ENCODE assay signal across 13 cellular contexts in the genomic region with DNA sequence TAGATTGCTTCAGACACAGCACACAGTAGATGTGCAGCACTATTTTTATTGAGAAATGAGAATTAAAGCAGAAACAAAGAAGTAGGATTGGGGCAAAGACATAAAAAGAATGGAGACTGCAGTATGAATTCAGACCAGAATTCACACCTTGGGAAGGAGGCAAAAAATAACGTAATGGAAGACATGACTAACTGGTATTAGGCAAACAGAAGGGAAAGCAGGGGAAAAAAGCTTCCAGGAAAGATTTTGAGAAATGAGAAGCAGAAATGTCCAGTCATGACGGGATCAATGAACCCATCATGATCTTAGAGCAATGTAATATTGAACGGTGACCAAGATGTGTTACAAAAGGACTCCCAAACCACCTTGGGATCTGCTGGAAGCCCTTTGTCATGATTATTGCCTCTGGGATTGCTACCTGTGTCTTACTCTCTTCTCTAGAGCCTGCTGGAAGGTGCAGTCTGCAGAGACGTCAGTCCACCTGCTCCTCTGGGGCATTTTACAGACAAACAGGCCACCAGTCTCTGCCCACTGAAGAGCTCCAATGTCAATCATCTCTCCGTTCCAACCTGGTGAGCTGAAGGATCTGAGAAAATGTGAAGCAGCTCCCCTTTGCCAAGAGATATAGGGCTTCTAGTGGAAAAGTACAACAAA. TPM values are rescaled to one million over a fixed set of nuclear protein-coding genes. Genes with fewer than 3 reads are reported as not detected.
DNase-seq lines count a peak whose midpoint lies in the region; ATAC-seq and TF ChIP-seq lines count a peak whose summit lies in the region.
"Had no signal": no experiment of that assay in that cellular context is flagged by ENCODE, and none has a peak within 500 bp of the region (broad histone marks: within the 10 kb centered on the region; RNA-seq: fewer than 3 reads in every experiment).

No MANE protein-coding gene starts in this region.

- TF ChIP-seq EP300 in suprapubic skin (IDR thresholded peaks at IDR 0.05) = no peak

- TF ChIP-seq CTCF in left ventricle myocardium inferior (IDR thresholded peaks at IDR 0.05; ENCODE audit: borderline replicate concordance) (no peak), endodermal cell (conservative IDR thresholded peaks at IDR 0.05) (no peak), neural progenitor cell (IDR thresholded peaks at IDR 0.05) (no peak), suprapubic skin (IDR thresholded peaks at IDR 0.05) (no peak)

- H3K4me3 ChIP-seq in left ventricle myocardium inferior (no peak overlapping the region), endodermal cell (ENCODE audit: low read length) (no peak overlapping the region), neural progenitor cell (no peak overlapping the region), suprapubic skin (no peak overlapping the region)
- H3K4me3 ChIP-seq: SJSA1 had no signal

- no peaks in the 10 kb centered on the region for H3K27me3 Mint-ChIP-seq in endodermal cell (ENCODE audit: insufficient read depth)
- peaks cover 2% of the 10 kb centered on the region for H3K27me3 Mint-ChIP-seq in neural progenitor cell (ENCODE audit: insufficient read depth, low read depth)

- H3K36me3 ChIP-seq in left ventricle myocardium inferior = peaks cover 5% of the 10 kb centered on the region
- peaks cover 3% of the 10 kb centered on the region for H3K36me3 ChIP-seq in endodermal cell (ENCODE audit: control insufficient read depth, insufficient read depth, low read length)
- H3K36me3 ChIP-seq in neural progenitor cell = no peaks in the 10 kb centered on the region
- no peaks in the 10 kb centered on the region for H3K36me3 ChIP-seq in suprapubic skin
- H3K36me3 ChIP-seq: SJSA1 had no signal

- H3K4me3 Mint-ChIP-seq in endodermal cell (no peak overlapping the region), neural progenitor cell (no peak overlapping the region)

- peaks cover 31% of the 10 kb centered on the region for H3K4me1 Mint-ChIP-seq in endodermal cell
- peaks cover 25% of the 10 kb centered on the region for H3K4me1 Mint-ChIP-seq in neural progenitor cell

- H3K9me3 ChIP-seq in left ventricle myocardium inferior (replicated peaks) (no peaks in the 10 kb centered on the region), endodermal cell (ENCODE audit: control insufficient read depth, low read length) (no peaks in the 10 kb centered on the region), neural progenitor cell (ENCODE audit: low read depth) (no peaks in the 10 kb centered on the region), suprapubic skin (no peaks in the 10 kb centered on the region)
- H3K9me3 ChIP-seq: SJSA1 had no signal

- peaks cover 98% of the 10 kb centered on the region for H3K79me2 ChIP-seq in neural progenitor cell (ENCODE audit: low read depth)

- H3K4me2 ChIP-seq in neural progenitor cell = no peak overlapping the region

- no peak for TF ChIP-seq POLR2A in suprapubic skin (IDR thresholded peaks at IDR 0.05)

- H3K9ac ChIP-seq in endodermal cell (ENCODE audit: extremely low read depth, low read length, poor library complexity, severe bottlenecking) (no peak overlapping the region), neural progenitor cell (no peak overlapping the region)

- WGBS in endodermal cell (ENCODE audit: insufficient coverage in 1 of 2, insufficient read length in 1 of 2), 2 experiments = 86 to 93% methylated on average over 4 to 5 of the region's 5 CpGs
- WGBS in suprapubic skin = 82% methylated on average over 5 of the region's 5 CpGs

- no peak for ATAC-seq in Right ventricle myocardium inferior

- peak overlapping the region; percentile 83 for H3K27ac Mint-ChIP-seq in endodermal cell
- no peak overlapping the region for H3K27ac Mint-ChIP-seq in neural progenitor cell

- H2AFZ ChIP-seq in neural progenitor cell (replicated peaks) = no peak overlapping the region

- H3K9me3 Mint-ChIP-seq in endodermal cell (no peaks in the 10 kb centered on the region), neural progenitor cell (no peaks in the 10 kb centered on the region)

- H3K36me3 Mint-ChIP-seq in endodermal cell (ENCODE audit: low read depth) (peaks cover 12% of the 10 kb centered on the region), neural progenitor cell (peaks cover 2% of the 10 kb centered on the region)

- intact Hi-C loops in left ventricle myocardium inferior (cut with micrococcal nuclease) (no loop called here), Right ventricle myocardium inferior (cut with DNase I) (no loop called here)

- peak overlapping the region; percentile 63 for H3K27ac ChIP-seq in left ventricle myocardium inferior (replicated peaks)
- no peak overlapping the region for H3K27ac ChIP-seq in endodermal cell (ENCODE audit: low read depth, low read length)
- H3K27ac ChIP-seq in neural progenitor cell = peak overlapping the region; percentile 34
- H3K27ac ChIP-seq in suprapubic skin = no peak overlapping the region
- H3K27ac ChIP-seq: SJSA1 had no signal

- H3K4me1 ChIP-seq in left ventricle myocardium inferior (peaks cover 82% of the 10 kb centered on the region), endodermal cell (ENCODE audit: control insufficient read depth, insufficient read depth, low read length) (peaks cover 15% of the 10 kb centered on the region), neural progenitor cell (peaks cover 22% of the 10 kb centered on the region), suprapubic skin (peaks cover 27% of the 10 kb centered on the region)

- H4K20me1 ChIP-seq in neural progenitor cell (ENCODE audit: low read depth) = peaks cover 57% of the 10 kb centered on the region

- H3F3A ChIP-seq in neural progenitor cell (ENCODE audit: low read depth) = peaks cover 33% of the 10 kb centered on the region

- H3K27me3 ChIP-seq in left ventricle myocardium inferior (ENCODE audit: low read depth) (no peaks in the 10 kb centered on the region), endodermal cell (ENCODE audit: control insufficient read depth, insufficient read depth, low read length, poor library complexity, severe bottlenecking) (no peaks in the 10 kb centered on the region), neural progenitor cell (no peaks in the 10 kb centered on the region), suprapubic skin (no peaks in the 10 kb centered on the region)
- H3K27me3 ChIP-seq: SJSA1 had no signal

- DNase-seq in left ventricle myocardium inferior = no peak
- no peak for DNase-seq in Right ventricle myocardium inferior (ENCODE audit: missing footprints)
- DNase-seq in endodermal cell = peak; percentile 49
- DNase-seq in neural progenitor cell (ENCODE audit: low spot score) = no peak
- no peak for DNase-seq in NK-92 (lab: John Stamatoyannopoulos, UW; ENCODE audit: unreplicated experiment)
- no peak for DNase-seq in globus pallidus (ENCODE audit: low spot score)
- no peak for DNase-seq in suprapubic skin (ENCODE audit: low spot score in 2 of 2)
- DNase-seq in middle frontal gyrus (ENCODE audit: extremely low spot score, low spot score) = no peak
- DNase-seq: activated CD4-positive, alpha-beta T cell treated with anti-CD3 and anti-CD28 coated beads, Interleukin-2, amount 50 U/mL, for 1 hour; activated gamma-delta T cell treated with Interleukin-2 at 50 U/mL for 16 hours; effector CD4-positive, alpha-beta T cell; GOT3 had no signal

RNA-seq across cellular contexts. Expression of a gene that starts 8.7 kb away (rescaled TPM):
- total RNA-seq in left ventricle myocardium inferior (50.1 TPM), Right ventricle myocardium inferior (47.6 TPM), endodermal cell (10 to 100 TPM; 22.8 to 24.7 TPM), neural progenitor cell (ENCODE audit: low replicate concordance) (26.4 and 35.7 TPM in 2 replicates), suprapubic skin (10 to 100 TPM; 23.2 to 34.6 (median 28.0) TPM)
- polyA plus RNA-seq in endodermal cell (2013, experiment 1 of 2) = 26.1 TPM
- 28.7 TPM for polyA plus RNA-seq in endodermal cell (2013, experiment 2 of 2)

RNA-seq across cellular contexts. Expression of a gene that starts 42.1 kb away (rescaled TPM):
- total RNA-seq in left ventricle myocardium inferior (678 TPM), Right ventricle myocardium inferior (718 TPM), endodermal cell (1,000 to 10,000 TPM; 1,892 to 2,030 TPM), neural progenitor cell (ENCODE audit: low replicate concordance) (4,003 and 4,850 TPM in 2 replicates), suprapubic skin (1,000 to 10,000 TPM; 1,674 to 3,777 (median 3,332) TPM)
- polyA plus RNA-seq in endodermal cell (2013, experiment 1 of 2) = 2,352 TPM
- 2,233 TPM for polyA plus RNA-seq in endodermal cell (2013, experiment 2 of 2)

Comparison
In these comparisons a context has a peak if more than half of its experiments do, and no peak if none do; other contexts are left out.
1. H3K27ac ChIP-seq: peak in left ventricle myocardium inferior (single experiment) and neural progenitor cell (single experiment); none in endodermal cell (single experiment) and suprapubic skin (single experiment).